Comparison of ENCODE assay signal across 1 cellular context in the genomic region with DNA sequence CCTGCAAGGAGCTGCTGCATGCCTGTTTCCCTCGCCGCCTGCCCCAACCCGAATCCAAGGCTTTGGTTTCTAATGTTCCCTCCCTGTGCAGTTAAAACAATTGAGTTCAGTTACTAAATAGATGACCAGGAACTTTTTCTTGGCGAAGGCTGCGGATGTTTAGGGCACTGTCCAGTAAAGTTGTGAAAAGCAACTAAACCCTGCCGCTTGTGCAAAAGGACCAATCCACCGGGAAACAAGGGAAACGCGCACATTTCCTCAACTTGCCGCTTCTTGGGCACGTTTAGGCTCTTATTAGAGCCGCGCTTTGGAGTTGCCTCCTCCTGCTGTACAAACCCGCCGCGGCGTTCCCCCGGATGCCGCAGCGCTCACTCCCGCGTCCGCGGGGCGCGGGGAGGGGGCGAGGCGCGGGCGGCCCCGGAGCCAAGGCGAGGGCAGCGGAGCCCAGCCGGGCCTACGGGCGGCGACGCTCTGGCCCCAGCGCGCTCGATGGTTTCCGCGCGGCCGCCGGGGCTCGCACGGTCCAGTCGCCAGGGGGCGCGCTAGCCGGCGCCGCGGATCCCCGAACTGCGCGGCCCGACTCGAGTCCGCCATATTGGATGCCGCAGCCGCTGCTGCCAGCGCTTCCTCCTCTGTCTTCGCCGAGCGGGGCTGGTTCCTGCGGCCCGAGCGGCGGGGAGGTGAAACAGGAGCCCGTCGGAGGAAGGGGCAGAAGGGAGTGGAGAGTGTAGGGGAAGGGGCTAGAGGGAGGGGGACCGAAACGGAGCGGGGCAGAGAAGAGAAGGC.
TF ChIP-seq lines count a peak whose summit lies in the region.

SCAF8 (plus strand) TSS at position 593 of the 786 bp plus-strand sequence. CDS start 485 bp downstream, outside the sequence.

TF ChIP-seq in HepG2, 621 proteins besides CTCF, POLR2A, EP300 and RAD21 (continued from another document and continues in another):
- TF ChIP-seq, protein P1, sequence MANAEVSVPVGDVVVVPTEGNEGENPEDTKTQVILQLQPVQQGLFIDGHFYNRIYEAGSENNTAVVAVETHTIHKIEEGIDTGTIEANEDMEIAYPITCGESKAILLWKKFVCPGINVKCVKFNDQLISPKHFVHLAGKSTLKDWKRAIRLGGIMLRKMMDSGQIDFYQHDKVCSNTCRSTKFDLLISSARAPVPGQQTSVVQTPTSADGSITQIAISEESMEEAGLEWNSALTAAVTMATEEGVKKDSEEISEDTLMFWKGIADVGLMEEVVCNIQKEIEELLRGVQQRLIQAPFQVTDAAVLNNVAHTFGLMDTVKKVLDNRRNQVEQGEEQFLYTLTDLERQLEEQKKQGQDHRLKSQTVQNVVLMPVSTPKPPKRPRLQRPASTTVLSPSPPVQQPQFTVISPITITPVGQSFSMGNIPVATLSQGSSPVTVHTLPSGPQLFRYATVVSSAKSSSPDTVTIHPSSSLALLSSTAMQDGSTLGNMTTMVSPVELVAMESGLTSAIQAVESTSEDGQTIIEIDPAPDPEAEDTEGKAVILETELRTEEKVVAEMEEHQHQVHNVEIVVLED (CRISPR knock-in tag; IDR thresholded peaks at IDR 0.05; ENCODE audit: borderline replicate concordance) = peak; percentile 19; the same call in 1 of the 2 replicates
- TF ChIP-seq, protein P2, sequence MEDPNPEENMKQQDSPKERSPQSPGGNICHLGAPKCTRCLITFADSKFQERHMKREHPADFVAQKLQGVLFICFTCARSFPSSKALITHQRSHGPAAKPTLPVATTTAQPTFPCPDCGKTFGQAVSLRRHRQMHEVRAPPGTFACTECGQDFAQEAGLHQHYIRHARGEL (CRISPR knock-in tag; IDR thresholded peaks at IDR 0.05) = 0 out of 2 replicates have a peak, but pooled peaks have one; percentile 38
- TF ChIP-seq ZFP36 (IDR thresholded peaks at IDR 0.05; ENCODE audit: borderline replicate concordance, low read depth, low read length, partially characterized antibody) = no peak
- TF ChIP-seq, protein P3, sequence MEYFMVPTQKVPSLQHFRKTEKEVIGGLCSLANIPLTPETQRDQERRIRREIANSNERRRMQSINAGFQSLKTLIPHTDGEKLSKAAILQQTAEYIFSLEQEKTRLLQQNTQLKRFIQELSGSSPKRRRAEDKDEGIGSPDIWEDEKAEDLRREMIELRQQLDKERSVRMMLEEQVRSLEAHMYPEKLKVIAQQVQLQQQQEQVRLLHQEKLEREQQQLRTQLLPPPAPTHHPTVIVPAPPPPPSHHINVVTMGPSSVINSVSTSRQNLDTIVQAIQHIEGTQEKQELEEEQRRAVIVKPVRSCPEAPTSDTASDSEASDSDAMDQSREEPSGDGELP (IDR thresholded peaks at IDR 0.05; ENCODE audit: borderline replicate concordance, low read depth) = no peak; the same call in 1 of the 2 replicates
- TF ChIP-seq ZNF816 (CRISPR knock-in tag; IDR thresholded peaks at IDR 0.05; ENCODE audit: borderline replicate concordance) = 0 out of 2 replicates have a peak, but pooled peaks have one; percentile 62
- TF ChIP-seq ZBTB7A (CRISPR knock-in tag; IDR thresholded peaks at IDR 0.05) = peak; percentile 83
- peak; percentile 70; the same call in 1 of the 2 replicates for TF ChIP-seq ZIK1 (CRISPR knock-in tag; IDR thresholded peaks at IDR 0.05; ENCODE audit: borderline replicate concordance, low read depth)
- no peak for TF ChIP-seq ZNF562 (CRISPR knock-in tag; IDR thresholded peaks at IDR 0.05; ENCODE audit: borderline replicate concordance)
- peak; percentile 49 for TF ChIP-seq ZFX (CRISPR knock-in tag; IDR thresholded peaks at IDR 0.05; ENCODE audit: low read depth)
- TF ChIP-seq, protein P4, sequence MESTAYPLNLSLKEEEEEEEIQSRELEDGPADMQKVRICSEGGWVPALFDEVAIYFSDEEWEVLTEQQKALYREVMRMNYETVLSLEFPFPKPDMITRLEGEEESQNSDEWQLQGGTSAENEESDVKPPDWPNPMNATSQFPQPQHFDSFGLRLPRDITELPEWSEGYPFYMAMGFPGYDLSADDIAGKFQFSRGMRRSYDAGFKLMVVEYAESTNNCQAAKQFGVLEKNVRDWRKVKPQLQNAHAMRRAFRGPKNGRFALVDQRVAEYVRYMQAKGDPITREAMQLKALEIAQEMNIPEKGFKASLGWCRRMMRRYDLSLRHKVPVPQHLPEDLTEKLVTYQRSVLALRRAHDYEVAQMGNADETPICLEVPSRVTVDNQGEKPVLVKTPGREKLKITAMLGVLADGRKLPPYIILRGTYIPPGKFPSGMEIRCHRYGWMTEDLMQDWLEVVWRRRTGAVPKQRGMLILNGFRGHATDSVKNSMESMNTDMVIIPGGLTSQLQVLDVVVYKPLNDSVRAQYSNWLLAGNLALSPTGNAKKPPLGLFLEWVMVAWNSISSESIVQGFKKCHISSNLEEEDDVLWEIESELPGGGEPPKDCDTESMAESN (CRISPR knock-in tag; conservative IDR thresholded peaks at IDR 0.05) = no peak; the same call in 1 of the 2 replicates
- TF ChIP-seq NBN (conservative IDR thresholded peaks at IDR 0.05) = no peak
- TF ChIP-seq ZMYM4 (CRISPR knock-in tag; IDR thresholded peaks at IDR 0.05) = peak; percentile 86
- TF ChIP-seq ZNF629 (CRISPR knock-in tag; conservative IDR thresholded peaks at IDR 0.05) = no peak; the same call in 1 of the 2 replicates
- TF ChIP-seq RNF2 (conservative IDR thresholded peaks at IDR 0.05; ENCODE audit: low read depth) = 0 out of 2 replicates have a peak, but pooled peaks have one; percentile 87
- TF ChIP-seq HES4 (CRISPR knock-in tag; IDR thresholded peaks at IDR 0.05; ENCODE audit: borderline replicate concordance) = peak; percentile 44; the same call in 1 of the 2 replicates
- TF ChIP-seq SCMH1 (CRISPR knock-in tag; IDR thresholded peaks at IDR 0.05; ENCODE audit: borderline replicate concordance) = no peak
- TF ChIP-seq, protein P5, sequence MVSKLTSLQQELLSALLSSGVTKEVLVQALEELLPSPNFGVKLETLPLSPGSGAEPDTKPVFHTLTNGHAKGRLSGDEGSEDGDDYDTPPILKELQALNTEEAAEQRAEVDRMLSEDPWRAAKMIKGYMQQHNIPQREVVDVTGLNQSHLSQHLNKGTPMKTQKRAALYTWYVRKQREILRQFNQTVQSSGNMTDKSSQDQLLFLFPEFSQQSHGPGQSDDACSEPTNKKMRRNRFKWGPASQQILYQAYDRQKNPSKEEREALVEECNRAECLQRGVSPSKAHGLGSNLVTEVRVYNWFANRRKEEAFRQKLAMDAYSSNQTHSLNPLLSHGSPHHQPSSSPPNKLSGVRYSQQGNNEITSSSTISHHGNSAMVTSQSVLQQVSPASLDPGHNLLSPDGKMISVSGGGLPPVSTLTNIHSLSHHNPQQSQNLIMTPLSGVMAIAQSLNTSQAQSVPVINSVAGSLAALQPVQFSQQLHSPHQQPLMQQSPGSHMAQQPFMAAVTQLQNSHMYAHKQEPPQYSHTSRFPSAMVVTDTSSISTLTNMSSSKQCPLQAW (CRISPR knock-in tag; IDR thresholded peaks at IDR 0.05) = peak; percentile 92
- TF ChIP-seq JUN (CRISPR knock-in tag; IDR thresholded peaks at IDR 0.05) = no peak; the same call in 1 of the 2 replicates
- no peak for TF ChIP-seq ZNF556 (CRISPR knock-in tag; IDR thresholded peaks at IDR 0.05; ENCODE audit: borderline replicate concordance)
- TF ChIP-seq CCAR2 (optimal IDR thresholded peaks at IDR 0.05; ENCODE audit: low read depth, low read length) = peak; percentile 86
- TF ChIP-seq TEAD3 (CRISPR knock-in tag; optimal IDR thresholded peaks at IDR 0.05; ENCODE audit: borderline replicate concordance) = peak; percentile 80
- peak; percentile 48; the same call in 1 of the 2 replicates for TF ChIP-seq MYC (CRISPR knock-in tag; IDR thresholded peaks at IDR 0.05; ENCODE audit: borderline replicate concordance)
- TF ChIP-seq HDAC2 (CRISPR knock-in tag; IDR thresholded peaks at IDR 0.05) = peak; percentile 38
- TF ChIP-seq CREB1 (IDR thresholded peaks at IDR 0.05) = no peak; the same call in 1 of the 2 replicates
- no peak for TF ChIP-seq CREB1 (CRISPR knock-in tag; IDR thresholded peaks at IDR 0.05)
- TF ChIP-seq FLYWCH1 (CRISPR knock-in tag; IDR thresholded peaks at IDR 0.05) = 0 out of 2 replicates have a peak, but pooled peaks have one; percentile 36
- TF ChIP-seq ZSCAN9 (CRISPR knock-in tag; IDR thresholded peaks at IDR 0.05; ENCODE audit: borderline replicate concordance) = no peak; the same call in none of the 2 replicates
- peak; percentile 73 for TF ChIP-seq XRCC5 (optimal IDR thresholded peaks at IDR 0.05; ENCODE audit: low read length)
- TF ChIP-seq ZNF407 (CRISPR knock-in tag; IDR thresholded peaks at IDR 0.05; ENCODE audit: not compliant biosample characterization) = peak; percentile 19
- TF ChIP-seq AGO2 (optimal IDR thresholded peaks at IDR 0.05; ENCODE audit: low read depth, low read length) = peak; percentile 54
- TF ChIP-seq TARDBP (CRISPR knock-in tag; IDR thresholded peaks at IDR 0.05) = peak; percentile 79; the same call in 1 of the 2 replicates
- TF ChIP-seq ELF3 (CRISPR knock-in tag; IDR thresholded peaks at IDR 0.05) = peak; percentile 11
- no peak for TF ChIP-seq ZNF17 (CRISPR knock-in tag; IDR thresholded peaks at IDR 0.05)
- peak; percentile 53; the same call in 1 of the 2 replicates for TF ChIP-seq PHF20 (CRISPR knock-in tag; IDR thresholded peaks at IDR 0.05)
